Comparison of ENCODE assay signal across 16 cellular contexts in the genomic region with DNA sequence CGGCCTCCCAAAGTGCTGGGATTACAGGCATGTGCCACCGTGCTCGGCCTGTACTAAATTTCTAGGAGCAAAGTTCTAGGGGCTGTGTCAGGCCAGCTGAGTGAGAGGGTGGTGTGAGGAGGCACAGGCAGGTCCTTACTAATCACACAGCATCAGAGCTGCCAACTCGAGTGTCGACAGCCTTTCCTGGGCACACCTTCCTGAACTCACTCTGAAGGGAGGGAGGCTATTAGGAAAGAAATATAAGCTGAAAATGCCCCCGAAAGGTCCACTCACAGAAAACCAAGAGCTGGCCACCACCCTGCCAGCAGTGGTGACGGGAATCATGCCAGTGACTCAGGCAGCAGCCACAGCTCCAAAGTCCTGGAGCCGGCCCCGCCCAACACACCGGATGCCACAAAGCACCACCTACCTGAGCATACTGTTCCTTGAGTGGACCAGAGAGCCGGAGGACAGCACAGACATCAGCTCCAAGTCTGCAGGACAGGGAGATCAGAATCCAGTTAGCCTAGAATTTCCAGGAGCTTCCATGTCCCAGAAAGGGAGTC. TPM values are rescaled to one million over a fixed set of nuclear protein-coding genes. Genes with fewer than 3 reads are reported as not detected.
A peak's percentile ranks its signal among the peaks of the same experiment; 100 is the strongest.
DNase-seq lines count a peak whose midpoint lies in the region; ATAC-seq and TF ChIP-seq lines count a peak whose summit lies in the region.
"Had no signal": no experiment of that assay in that cellular context is flagged by ENCODE, and none has a peak within 500 bp of the region (broad histone marks: within the 10 kb centered on the region; RNA-seq: fewer than 3 reads in every experiment).

No MANE protein-coding gene starts in this region.

- no peak for TF ChIP-seq CTCF in transverse colon (IDR thresholded peaks at IDR 0.05)

- no peak overlapping the region for H3K4me2 ChIP-seq in GM23248 (ENCODE audit: unreplicated experiment)

- peaks cover 10% of the 10 kb centered on the region; the same call in 1 of the 2 replicates for H3K79me2 ChIP-seq in GM23248 (ENCODE audit: insufficient read depth)

- H2AFZ ChIP-seq in GM23248: no peak overlapping the region

- DNase-seq in GM23248 (peak; percentile 32), T-helper 17 cell (no peak), kidney tubule cell (ENCODE audit: low spot score) (peak; percentile 72), transverse colon (peak; percentile 93), NCI-H146 (lab: John Stamatoyannopoulos, UW) (no peak)
- no peak for DNase-seq in activated T-cell treated with anti-CD3 and anti-CD28 coated beads, Interleukin-2, amount 50 U/mL, for 72 hours
- DNase-seq: activated naive CD4-positive, alpha-beta T cell treated with anti-CD3 and anti-CD28 coated beads, Interleukin-2, amount 50 U/mL, for 16 hours; cerebellar nuclear complex; erythroblast; GF-D8; NCI-H1048; NCI-H2227 treated with DMSO at 0.1 percent for 48 hours had no signal

- H3K27me3 ChIP-seq in GM23248 (replicated peaks; ENCODE audit: insufficient read depth) (no peaks in the 10 kb centered on the region), transverse colon (no peaks in the 10 kb centered on the region)

- H3K27ac ChIP-seq in GM23248 (no peak overlapping the region), transverse colon (peak overlapping the region; percentile 78 to 85 (median 82))

- TF ChIP-seq EP300 in transverse colon (IDR thresholded peaks at IDR 0.05; ENCODE audit: low read depth): no peak

- H3K4me1 Mint-ChIP-seq in T-helper 17 cell: peaks cover 27% of the 10 kb centered on the region
- peaks cover 22% of the 10 kb centered on the region for H3K4me1 Mint-ChIP-seq in activated T-cell treated with anti-CD3 and anti-CD28 coated beads, Interleukin-2, amount 50 U/mL, for 72 hours (ENCODE audit: low read depth)

- 0 out of 2 replicates have a peak, but pooled peaks cover 5% of the 10 kb centered on the region for H3K4me1 ChIP-seq in GM23248 (ENCODE audit: insufficient read depth)
- peaks cover 0 to 29% (median 14%) of the 10 kb centered on the region in 4 donors for H3K4me1 ChIP-seq in transverse colon

- TF ChIP-seq POLR2A in transverse colon (IDR thresholded peaks at IDR 0.05): peak; percentile 84

- H3F3A ChIP-seq in GM23248 (ENCODE audit: insufficient read depth): no peaks in the 10 kb centered on the region

- no peak overlapping the region for H3K4me3 Mint-ChIP-seq in T-helper 17 cell
- H3K4me3 Mint-ChIP-seq in activated T-cell treated with anti-CD3 and anti-CD28 coated beads, Interleukin-2, amount 50 U/mL, for 72 hours: no peak overlapping the region
- H3K4me3 Mint-ChIP-seq: CD14-positive monocyte, mesothelial cell of epicardium had no signal

- no peaks in the 10 kb centered on the region for H3K9me3 Mint-ChIP-seq in activated T-cell treated with anti-CD3 and anti-CD28 coated beads, Interleukin-2, amount 50 U/mL, for 72 hours
- H3K9me3 Mint-ChIP-seq: CD14-positive monocyte, mesothelial cell of epicardium had no signal

- ATAC-seq in T-helper 17 cell: no peak
- ATAC-seq in HG03442 (IDR thresholded peaks at IDR 0.05; ENCODE audit: unreplicated experiment): no peak
- ATAC-seq in HG03196 (IDR thresholded peaks at IDR 0.05; ENCODE audit: unreplicated experiment): no peak
- ATAC-seq in activated T-cell treated with anti-CD3 and anti-CD28 coated beads, Interleukin-2, amount 50 U/mL, for 72 hours (replicated peaks in 1 of 2): no peak

- H3K9me3 ChIP-seq in GM23248 (ENCODE audit: low read depth) (no peaks in the 10 kb centered on the region), T-helper 17 cell (ENCODE audit: control insufficient read depth, low read length, poor library complexity, severe bottlenecking) (no peaks in the 10 kb centered on the region), transverse colon (no peaks in the 10 kb centered on the region)

- H3K9ac ChIP-seq in GM23248: no peak overlapping the region

- H3K4me3 ChIP-seq in GM23248 (no peak overlapping the region), transverse colon (no peak overlapping the region)

- peak overlapping the region; percentile 72 for H3K27ac Mint-ChIP-seq in T-helper 17 cell
- no peak overlapping the region for H3K27ac Mint-ChIP-seq in activated T-cell treated with anti-CD3 and anti-CD28 coated beads, Interleukin-2, amount 50 U/mL, for 72 hours
- H3K27ac Mint-ChIP-seq: CD14-positive monocyte, mesothelial cell of epicardium had no signal

- H3K36me3 ChIP-seq in GM23248 (ENCODE audit: low read depth) (no peaks in the 10 kb centered on the region), transverse colon (peaks cover 0 to 4% (median 2%) of the 10 kb centered on the region in 4 donors)

- peaks cover 9% of the 10 kb centered on the region for H3K36me3 Mint-ChIP-seq in T-helper 17 cell (ENCODE audit: low read depth)
- H3K36me3 Mint-ChIP-seq in activated T-cell treated with anti-CD3 and anti-CD28 coated beads, Interleukin-2, amount 50 U/mL, for 72 hours (ENCODE audit: insufficient read depth in 2 of 2): peaks cover 5 to 7% of the 10 kb centered on the region in 2 donors

- intact Hi-C loops in transverse colon (cut with DNase I; ENCODE audit: low total_unique reads): no loop called here

- H4K20me1 ChIP-seq in GM23248 (ENCODE audit: insufficient read depth): no peaks in the 10 kb centered on the region

- no peaks in the 10 kb centered on the region for H3K27me3 Mint-ChIP-seq in T-helper 17 cell
- H3K27me3 Mint-ChIP-seq in activated T-cell treated with anti-CD3 and anti-CD28 coated beads, Interleukin-2, amount 50 U/mL, for 72 hours (ENCODE audit: low read depth): no peaks in the 10 kb centered on the region

- in situ Hi-C loops in GM23248 (cut with MboI): no loop called here
- in situ Hi-C loops in transverse colon (cut with MboI; ENCODE audit: low pct_ligation_motif_present in 1 of 4, low pct_unique_long_range_greater_than_20kb in 1 of 4, low sequenced_read_pairs in 3 of 4): no loop called here

- H3K9me2 ChIP-seq in GM23248 (ENCODE audit: insufficient read depth): no peaks in the 10 kb centered on the region

- 88 to 89% methylated on average over 11 of the region's 11 CpGs for WGBS in GM23248 (ENCODE audit: low coverage in 1 of 2, low lambda C conversion rate in 2 of 2, missing lambda C conversion rate in 2 of 2), 2 experiments
- WGBS in transverse colon (ENCODE audit: low coverage in 1 of 2), 2 donors: 13 to 64% methylated on average over 2 to 8 of the region's 11 CpGs

RNA-seq across cellular contexts. Expression of gene PMVK, which starts 4.5 kb away (rescaled TPM):
- 2.1 and 6.4 TPM in 2 replicates for total RNA-seq in GM23248 (2014; rRNA removed; shearing (Covaris generic))
- 36.6 and 40.2 TPM in 2 replicates for polyA plus RNA-seq in GM23248 (2016; fragmentation: Nextera tagmentation; extraction: Ambion mirVana)
- total RNA-seq in T-helper 17 cell: 10 to 100 TPM; 19.0 to 19.9 TPM
- total RNA-seq in transverse colon: 10 to 100 TPM in 3 of 4 donors, 1 to 10 TPM in 1; 6.0 to 19.9 (median 13.1) TPM
- 10 to 100 TPM; 32.4 to 34.6 TPM for total RNA-seq in activated T-cell treated with anti-CD3 and anti-CD28 coated beads, Interleukin-2, amount 50 U/mL, for 72 hours

RNA-seq across cellular contexts. Expression of gene PBXIP1, which starts 23.9 kb away (rescaled TPM):
- total RNA-seq in GM23248 (2014; rRNA removed; shearing (Covaris generic)): 70.4 and 72.2 TPM in 2 replicates
- polyA plus RNA-seq in GM23248 (2016; fragmentation: Nextera tagmentation; extraction: Ambion mirVana): 25.9 and 26.4 TPM in 2 replicates
- 100 to 1,000 TPM; 634 to 767 TPM for total RNA-seq in T-helper 17 cell
- total RNA-seq in transverse colon: 10 to 100 TPM; 54.1 to 94.1 (median 83.6) TPM
- 10 to 100 TPM; 28.0 to 48.0 TPM for total RNA-seq in activated T-cell treated with anti-CD3 and anti-CD28 coated beads, Interleukin-2, amount 50 U/mL, for 72 hours

RNA-seq across cellular contexts. Expression of gene PYGO2, which starts 29.6 kb away (rescaled TPM):
- total RNA-seq in GM23248 (2014; rRNA removed; shearing (Covaris generic)): 13.2 and 14.9 TPM in 2 replicates
- polyA plus RNA-seq in GM23248 (2016; fragmentation: Nextera tagmentation; extraction: Ambion mirVana): 14.7 and 15.4 TPM in 2 replicates
- 10 to 100 TPM; 34.7 to 45.1 TPM for total RNA-seq in T-helper 17 cell
- total RNA-seq in transverse colon: 10 to 100 TPM; 23.3 to 63.7 (median 29.0) TPM
- 10 to 100 TPM; 43.6 to 45.3 TPM for total RNA-seq in activated T-cell treated with anti-CD3 and anti-CD28 coated beads, Interleukin-2, amount 50 U/mL, for 72 hours

RNA-seq across cellular contexts. Expression of gene SHC1, which starts 38.5 kb away (rescaled TPM):
- 295 and 319 TPM in 2 replicates for total RNA-seq in GM23248 (2014; rRNA removed; shearing (Covaris generic))
- polyA plus RNA-seq in GM23248 (2016; fragmentation: Nextera tagmentation; extraction: Ambion mirVana): 275 and 278 TPM in 2 replicates
- 100 to 1,000 TPM in 1 of 2 donors, 10 to 100 TPM in 1; 99.5 to 105 TPM for total RNA-seq in T-helper 17 cell
- total RNA-seq in transverse colon: 100 to 1,000 TPM in 2 of 4 donors, 10 to 100 TPM in 2; 71.1 to 149 (median 92.0) TPM
- total RNA-seq in activated T-cell treated with anti-CD3 and anti-CD28 coated beads, Interleukin-2, amount 50 U/mL, for 72 hours: 10 to 100 TPM; 55.8 to 58.6 TPM

RNA-seq across cellular contexts. Expression of gene CKS1B, which starts 42.5 kb away (rescaled TPM):
- 45.6 and 50.3 TPM in 2 replicates for total RNA-seq in GM23248 (2014; rRNA removed; shearing (Covaris generic))
- polyA plus RNA-seq in GM23248 (2016; fragmentation: Nextera tagmentation; extraction: Ambion mirVana): 113 and 119 TPM in 2 replicates
- total RNA-seq in T-helper 17 cell: 1 to 10 TPM; 9.3 to 9.4 TPM
- 10 to 100 TPM in 3 of 4 donors, not detected in 1; 28.9 to 41.4 (median 35.2) TPM for total RNA-seq in transverse colon
- total RNA-seq in activated T-cell treated with anti-CD3 and anti-CD28 coated beads, Interleukin-2, amount 50 U/mL, for 72 hours: 100 to 1,000 TPM; 251 to 304 TPM

Comparison
In these comparisons a context has a peak if more than half of its experiments do, and no peak if none do; other contexts are left out.
1. DNase-seq: peak in GM23248 (single experiment), kidney tubule cell (single experiment) and transverse colon (single experiment); none in T-helper 17 cell (0 of 3), NCI-H146 (single experiment) and activated T-cell treated with anti-CD3 and anti-CD28 coated beads, Interleukin-2, amount 50 U/mL, for 72 hours (0 of 2).